ENCODE assay signal across 6 cellular contexts in the genomic region with DNA sequence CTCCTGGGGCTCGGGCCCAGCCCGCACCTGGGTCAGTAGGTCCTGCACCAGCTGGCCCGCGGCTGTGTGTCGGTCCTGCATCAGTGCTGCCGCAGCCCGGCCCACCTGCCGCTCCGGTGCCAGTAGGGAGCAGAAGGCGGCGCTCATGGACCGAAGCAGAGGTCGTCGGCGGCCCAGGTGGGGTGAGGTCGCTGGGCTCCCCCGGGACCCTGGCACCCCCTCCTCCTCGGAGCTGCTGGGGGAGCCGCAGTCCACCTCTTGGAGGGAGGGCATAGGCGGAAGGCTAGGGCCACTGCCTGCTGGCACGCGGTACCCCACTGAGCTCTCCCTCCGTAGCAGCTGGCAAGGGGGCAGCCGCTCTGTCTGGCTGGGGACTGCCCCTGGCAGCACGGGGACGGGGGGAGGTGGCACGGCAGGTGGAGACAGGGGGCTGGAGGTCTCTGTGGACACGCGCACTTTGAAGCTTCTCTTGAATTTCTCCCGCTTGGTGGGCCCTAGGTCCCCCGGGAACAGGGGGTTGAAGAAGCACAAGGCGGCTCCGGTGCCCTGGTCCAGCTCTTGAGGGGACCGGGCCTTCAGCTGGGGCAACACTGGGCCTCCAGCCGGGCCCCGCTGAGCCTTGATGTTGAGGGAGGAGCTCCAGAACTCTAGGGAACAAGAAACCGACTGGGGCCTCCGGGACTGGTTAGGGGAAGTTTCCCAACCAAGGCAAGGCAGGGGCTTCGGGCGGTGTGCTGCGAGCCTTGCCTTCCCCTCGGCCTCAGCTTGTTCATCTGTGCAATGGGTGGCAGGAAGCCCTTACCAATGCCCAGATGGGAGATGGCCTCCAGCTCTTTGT. TPM values are rescaled to one million over a fixed set of nuclear protein-coding genes. Genes with fewer than 3 reads are reported as not detected.
DNase-seq lines count a peak whose midpoint lies in the region; ATAC-seq and TF ChIP-seq lines count a peak whose summit lies in the region.

No MANE protein-coding gene starts in this region.

- DNase-seq in 8988T (peak; percentile 26), NT2/D1 (ENCODE audit: low read depth, low spot score) (no peak), fibroblast of villous mesenchyme (ENCODE audit: low read depth) (no peak), NCI-H1436 treated with DMSO at 0.1 percent for 48 hours (lab: John Stamatoyannopoulos, UW) (no peak)

- no peak for TF ChIP-seq CTCF in fibroblast of villous mesenchyme (IDR thresholded peaks at IDR 0.05; ENCODE audit: insufficient read depth, low read depth, low read length)

- H3K4me3 ChIP-seq in NT2/D1 (ENCODE audit: insufficient read length, low read depth) (peak overlapping the region; percentile 62), fibroblast of villous mesenchyme (ENCODE audit: low read depth, low read length) (peak overlapping the region; percentile 67)

- H3K36me3 ChIP-seq in NT2/D1 (ENCODE audit: insufficient read depth, insufficient read length, low read length), result peaks cover 75% of the 10 kb centered on the region

- H3K9me3 ChIP-seq in NT2/D1 (ENCODE audit: insufficient read depth, low read length), result no peaks in the 10 kb centered on the region

- peak overlapping the region; percentile 94 for H3K9ac ChIP-seq in NT2/D1 (ENCODE audit: insufficient read length, low read depth)

- H3K4me1 ChIP-seq in NT2/D1 (ENCODE audit: insufficient read depth, insufficient read length), result peaks cover 8% of the 10 kb centered on the region

- no peaks in the 10 kb centered on the region for H3K27me3 ChIP-seq in NT2/D1 (ENCODE audit: insufficient read depth, insufficient read length)

- ATAC-seq in GM19324 (IDR thresholded peaks at IDR 0.05; ENCODE audit: low FRiP score, unreplicated experiment) (no peak), GM21381 (IDR thresholded peaks at IDR 0.05; ENCODE audit: unreplicated experiment) (no peak)

RNA-seq across cellular contexts. Expression of a gene that starts 1.4 kb away (rescaled TPM):
- 19.0 and 23.8 TPM in 2 replicates for total RNA-seq in fibroblast of villous mesenchyme

RNA-seq across cellular contexts. Expression of a gene that starts 10.1 kb away (rescaled TPM):
- 42.3 and 47.0 TPM in 2 replicates for total RNA-seq in fibroblast of villous mesenchyme

RNA-seq across cellular contexts. Expression of a gene that starts 12.6 kb away (rescaled TPM):
- 21.6 and 25.0 TPM in 2 replicates for total RNA-seq in fibroblast of villous mesenchyme

RNA-seq across cellular contexts. Expression of a gene that starts 18.0 kb away (rescaled TPM):
- 85.1 and 108 TPM in 2 replicates for total RNA-seq in fibroblast of villous mesenchyme

RNA-seq across cellular contexts. Expression of a gene that starts 36.7 kb away (rescaled TPM):
- total RNA-seq in fibroblast of villous mesenchyme, result 0.64 and 0.86 TPM in 2 replicates
